26 cellular contexts compared by ENCODE assay signal in genomic region chr4:14835708-14836107, GRCh38.
"Had no signal": no experiment of that assay in that cellular context is flagged by ENCODE, and none has a peak within 500 bp of the region (broad histone marks: within the 10 kb centered on the region; RNA-seq: fewer than 3 reads in every experiment).

No MANE protein-coding gene starts in this region.

- FAIRE-seq: astrocyte, bronchial epithelial cell had no signal

- DNase-seq: activated CD4-positive, alpha-beta T cell treated with anti-CD3 and anti-CD28 coated beads for 36 hours; activated CD4-positive, CD25-positive, alpha-beta regulatory T cell; activated CD8-positive, alpha-beta memory T cell treated with anti-CD3 and anti-CD28 coated beads, Interleukin-2, amount 10 ng/mL, durations not matched to agents 7 days and 5 days; activated CD8-positive, alpha-beta T cell treated with anti-CD3 and anti-CD28 coated beads, Interleukin-2, amount 10 ng/mL, durations not matched to agents 7 days and 5 days; activated effector memory CD4-positive, alpha-beta T cell treated with Interleukin-2 at 50 U/mL for 16 hours; activated naive CD4-positive, alpha-beta T cell treated with anti-CD3 and anti-CD28 coated beads for 36 hours; activated naive CD8-positive, alpha-beta T cell treated with anti-CD3 and anti-CD28 coated beads, Interleukin-2, amount 10 ng/mL, durations not matched to agents 7 days and 5 days; dermis blood vessel endothelial cell; effector CD4-positive, alpha-beta T cell; foreskin keratinocyte; heart right ventricle; left ventricle myocardium superior; naive B cell; ovary; retina; stimulated activated CD4-positive, alpha-beta T cell treated with anti-CD3 and anti-CD28 coated beads, Interleukin-1b, Interleukin-23, amount 100 ng/mL, for 48 hours; stimulated activated CD4-positive, alpha-beta T cell treated with anti-CD3 and anti-CD28 coated beads, Interleukin-4, amount 100 ng/mL, for 4 hours; stimulated activated CD8-positive, alpha-beta memory T cell treated with anti-CD3 and anti-CD28 coated beads, Interleukin-4, amount 100 ng/mL, for 48 hours; stimulated activated naive CD8-positive, alpha-beta T cell treated with anti-CD3 and anti-CD28 coated beads, Interleukin-15, amount 100 ng/mL, for 72 hours; thyroid gland; upper lobe of right lung had no signal

- ATAC-seq: activated CD4-positive, alpha-beta T cell treated with anti-CD3 and anti-CD28 coated beads for 36 hours; activated CD8-positive, alpha-beta memory T cell treated with anti-CD3 and anti-CD28 coated beads, Interleukin-2, amount 10 ng/mL, durations not matched to agents 7 days and 5 days; activated CD8-positive, alpha-beta T cell treated with anti-CD3 and anti-CD28 coated beads, Interleukin-2, amount 10 ng/mL, durations not matched to agents 7 days and 5 days; foreskin keratinocyte; left ventricle myocardium superior; stimulated activated memory B cell treated with anti-CD40 and anti-IgM and Interleukin-4, amounts not matched to agents 10 μg/mL and 1 μg/mL and 100 μg/mL, for 72 hours; stimulated activated naive CD8-positive, alpha-beta T cell treated with anti-CD3 and anti-CD28 coated beads, Interleukin-15, amount 100 ng/mL, for 72 hours; upper lobe of right lung had no signal

- H3K4me2 ChIP-seq: smooth muscle cell had no signal

- H3K36me3 ChIP-seq: esophagus muscularis mucosa, heart right ventricle, ovary, thyroid gland, upper lobe of right lung had no signal

- H3K27ac ChIP-seq: esophagus muscularis mucosa, foreskin keratinocyte, ovary, thyroid gland, upper lobe of right lung had no signal

- H3K27me3 ChIP-seq: esophagus muscularis mucosa, foreskin keratinocyte, heart right ventricle, ovary, thyroid gland, upper lobe of right lung had no signal

- H3K4me1 ChIP-seq: foreskin keratinocyte, thyroid gland, upper lobe of right lung had no signal

- H3K4me3 ChIP-seq: esophagus muscularis mucosa, heart right ventricle, ovary, smooth muscle cell, thyroid gland, upper lobe of right lung had no signal

- H3K9me3 ChIP-seq: esophagus muscularis mucosa, ovary, thyroid gland, upper lobe of right lung had no signal
